Comparison of ENCODE assay signal across 10 cellular contexts in the genomic region with DNA sequence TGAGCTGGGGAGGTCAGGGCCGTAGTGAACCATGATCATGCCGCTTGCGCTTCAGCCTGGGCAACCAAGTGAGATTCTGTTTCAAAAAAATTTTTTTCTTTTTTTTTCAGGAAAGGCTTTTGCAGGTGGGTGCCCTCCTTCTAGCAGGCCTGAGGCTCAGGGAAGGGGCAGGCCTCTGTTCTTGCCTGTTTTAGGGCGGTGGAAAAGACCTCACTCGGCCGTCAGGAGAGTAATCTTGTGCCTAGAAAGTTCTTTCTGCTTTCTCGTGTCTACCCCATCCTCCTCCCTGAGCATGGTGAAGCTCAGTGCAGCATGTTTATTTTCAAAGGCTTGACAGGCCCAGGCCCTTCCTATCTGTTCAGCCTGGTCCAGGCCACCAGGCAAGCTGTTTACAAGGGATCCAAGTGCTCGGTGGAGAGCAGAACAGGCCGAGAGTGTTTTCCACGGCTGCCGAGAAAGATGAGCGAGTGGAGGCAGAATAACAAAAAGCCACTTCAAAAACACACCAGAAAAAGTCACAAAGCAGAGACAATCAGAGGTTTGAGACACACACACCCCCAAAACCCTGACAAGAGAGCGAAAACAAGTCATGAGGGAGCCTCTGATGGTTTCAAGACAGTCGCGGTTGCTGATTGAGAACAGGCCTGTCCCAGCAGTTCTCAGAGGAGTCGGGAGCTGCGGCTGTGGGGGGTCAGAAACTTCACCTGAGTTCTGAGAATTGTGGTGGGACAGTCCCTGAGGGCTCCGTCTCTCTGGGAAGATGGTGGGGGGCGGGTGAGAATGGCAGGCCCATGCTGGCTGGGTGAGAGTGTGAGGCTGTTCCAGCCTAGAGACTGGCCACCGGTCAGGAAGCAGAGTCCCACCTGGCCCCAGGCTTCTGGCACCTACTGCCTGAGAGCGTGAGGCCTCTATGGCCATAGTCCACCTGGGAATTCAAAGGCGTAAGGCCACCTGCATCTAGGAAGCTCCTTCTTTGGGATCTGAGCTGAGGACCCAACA. TPM values are rescaled to one million over a fixed set of nuclear protein-coding genes. Genes with fewer than 3 reads are reported as not detected.
A peak's percentile ranks its signal among the peaks of the same experiment; 100 is the strongest.
DNase-seq lines count a peak whose midpoint lies in the region; ATAC-seq lines count a peak whose summit lies in the region.
"Had no signal": no experiment of that assay in that cellular context is flagged by ENCODE, and none has a peak within 500 bp of the region (broad histone marks: within the 10 kb centered on the region; RNA-seq: fewer than 3 reads in every experiment).

No MANE protein-coding gene starts in this region.

- CTCF ChIA-PET in CD8-positive, alpha-beta memory T cell (lab: Charles Lee): interaction anchor here (0.5 to 5.0 kb wide), 7 partner anchors 13 to 1626 kb away, joined by 3 to 42 read pairs (median 4); a partner anchor contains a TSS

- peak overlapping the region; percentile 7 to 83 (median 73) for H3K4me3 Mint-ChIP-seq in CD8-positive, alpha-beta memory T cell
- H3K4me3 Mint-ChIP-seq in activated naive CD8-positive, alpha-beta T cell: peak overlapping the region; percentile 77

- peak in 3 of 5 donors; percentile 65 to 91 (median 68) for DNase-seq in CD8-positive, alpha-beta memory T cell
- peak; percentile 67 to 78 (median 67) for DNase-seq in stimulated activated CD4-positive, alpha-beta T cell treated with anti-CD3 and anti-CD28 coated beads, Interleukin-12 subunit alpha, Interleukin-12 subunit beta, amount 100 ng/mL, for 48 hours (ENCODE audit: low read depth in 2 of 3, low spot score in 1 of 3)
- no peak for DNase-seq in NCI-H1436 (lab: John Stamatoyannopoulos, UW)
- DNase-seq: left cardiac atrium, NCI-H524 had no signal

- H3K9me3 ChIP-seq in CD8-positive, alpha-beta memory T cell (ENCODE audit: low read length): no peaks in the 10 kb centered on the region

- ATAC-seq in activated CD4-positive, CD25-positive, alpha-beta regulatory T cell treated with anti-CD3 and anti-CD28 coated beads, Interleukin-2, amount 50 U/mL, for 24 hours: peak; percentile 51 to 53
- ATAC-seq in HG03460 (IDR thresholded peaks at IDR 0.05; ENCODE audit: unreplicated experiment) (no peak), HG03565 (IDR thresholded peaks at IDR 0.05; ENCODE audit: unreplicated experiment) (no peak), GM21786 (IDR thresholded peaks at IDR 0.05; ENCODE audit: unreplicated experiment) (no peak)
- ATAC-seq: left cardiac atrium had no signal

- peaks cover 100% of the 10 kb centered on the region for H3K4me1 ChIP-seq in CD8-positive, alpha-beta memory T cell (ENCODE audit: insufficient read depth, low read length)

- H3K36me3 Mint-ChIP-seq in CD8-positive, alpha-beta memory T cell: peaks cover 0 to 6% (median 0%) of the 10 kb centered on the region in 3 donors
- peaks cover 2% of the 10 kb centered on the region for H3K36me3 Mint-ChIP-seq in activated naive CD8-positive, alpha-beta T cell

- peak overlapping the region; percentile 39 for H3K4me3 ChIP-seq in CD8-positive, alpha-beta memory T cell (ENCODE audit: low read length)

- POLR2A ChIA-PET in CD8-positive, alpha-beta memory T cell (lab: Charles Lee): interaction anchor here (0.7 to 2.0 kb wide), 7 partner anchors 9 to 241 kb away, joined by 3 to 12 read pairs (median 3); no protein-coding TSS in a partner anchor

- peak overlapping the region; percentile 96 to 100 (median 97) for H3K27ac Mint-ChIP-seq in CD8-positive, alpha-beta memory T cell
- H3K27ac Mint-ChIP-seq in activated naive CD8-positive, alpha-beta T cell: peak overlapping the region; percentile 98

- H3K36me3 ChIP-seq in CD8-positive, alpha-beta memory T cell (ENCODE audit: insufficient read depth, low read length): no peaks in the 10 kb centered on the region

- no peaks in the 10 kb centered on the region for H3K27me3 ChIP-seq in CD8-positive, alpha-beta memory T cell (ENCODE audit: insufficient read depth, low read length, poor library complexity, severe bottlenecking)

- peaks cover 84 to 99% (median 99%) of the 10 kb centered on the region in 3 donors for H3K4me1 Mint-ChIP-seq in CD8-positive, alpha-beta memory T cell
- peaks cover 98% of the 10 kb centered on the region for H3K4me1 Mint-ChIP-seq in activated naive CD8-positive, alpha-beta T cell (ENCODE audit: low read depth)

- peak overlapping the region; percentile 41 for H3K27ac ChIP-seq in CD8-positive, alpha-beta memory T cell (ENCODE audit: low read depth, low read length)

- H3K9me3 Mint-ChIP-seq in CD8-positive, alpha-beta memory T cell: no peaks in the 10 kb centered on the region
- H3K9me3 Mint-ChIP-seq in activated naive CD8-positive, alpha-beta T cell (ENCODE audit: low read depth): no peaks in the 10 kb centered on the region

- H3K27me3 Mint-ChIP-seq in CD8-positive, alpha-beta memory T cell: peaks cover 0 to 4% of the 10 kb centered on the region in 2 donors
- H3K27me3 Mint-ChIP-seq in activated naive CD8-positive, alpha-beta T cell: no peaks in the 10 kb centered on the region

RNA-seq across cellular contexts. Expression of a gene that starts 37.5 kb away (rescaled TPM):
- 100 to 1,000 TPM; 152 to 154 TPM for total RNA-seq in CD8-positive, alpha-beta memory T cell
- 286 TPM for polyA plus RNA-seq in CD8-positive, alpha-beta memory T cell

RNA-seq across cellular contexts. Expression of a gene that starts 44.9 kb away (rescaled TPM):
- total RNA-seq in CD8-positive, alpha-beta memory T cell: 100 to 1,000 TPM; 101 to 108 TPM
- 216 TPM for polyA plus RNA-seq in CD8-positive, alpha-beta memory T cell

Comparison
In these comparisons a context has a peak if more than half of its experiments do, and no peak if none do; other contexts are left out.
1. ATAC-seq: peak in activated CD4-positive, CD25-positive, alpha-beta regulatory T cell treated with anti-CD3 and anti-CD28 coated beads, Interleukin-2, amount 50 U/mL, for 24 hours (2 of 2); none in HG03460 (single experiment), HG03565 (single experiment) and GM21786 (single experiment).